ENCODE assay signal across 10 cellular contexts in the genomic region with DNA sequence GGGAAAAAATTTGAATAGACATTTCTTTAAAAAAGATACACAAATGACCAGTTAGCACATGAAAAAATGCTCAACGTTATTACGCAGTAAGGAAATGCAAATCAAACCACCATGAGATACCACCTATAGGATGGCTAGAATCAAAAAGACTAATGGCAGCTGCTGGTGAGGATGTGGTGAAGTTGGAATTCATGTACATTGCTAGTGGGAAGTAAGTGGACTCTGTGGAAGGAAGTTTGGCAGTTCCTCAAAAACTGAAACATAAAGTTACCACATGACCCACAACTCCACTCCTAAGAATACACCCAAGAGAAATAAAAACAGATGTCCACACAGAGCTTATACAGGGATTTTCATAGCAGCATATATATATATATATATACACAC. TPM values are rescaled to one million over a fixed set of nuclear protein-coding genes. Genes with fewer than 3 reads are reported as not detected.
DNase-seq lines count a peak whose midpoint lies in the region; ATAC-seq and TF ChIP-seq lines count a peak whose summit lies in the region.
"Had no signal": no experiment of that assay in that cellular context is flagged by ENCODE, and none has a peak within 500 bp of the region (broad histone marks: within the 10 kb centered on the region; RNA-seq: fewer than 3 reads in every experiment).

No MANE protein-coding gene starts in this region.

- ATAC-seq in HCT116 (no peak), GM19351 (IDR thresholded peaks at IDR 0.05; ENCODE audit: unreplicated experiment) (no peak)

- H3K36me3 Mint-ChIP-seq in glutamatergic neuron (ENCODE audit: unreplicated experiment): no peaks in the 10 kb centered on the region

- H3K9me3 ChIP-seq in HCT116 (ENCODE audit: control insufficient read depth in 1 of 2, insufficient read depth in 1 of 2, low read depth in 1 of 2, low read length in 2 of 2) (no peaks in the 10 kb centered on the region), SU-DHL-6 (ENCODE audit: insufficient read depth, low read length) (no peaks in the 10 kb centered on the region), ascending aorta (no peaks in the 10 kb centered on the region)
- H3K9me3 ChIP-seq: adrenal gland, testis had no signal

- H3K36me3 ChIP-seq in HCT116 (ENCODE audit: control insufficient read depth in 1 of 2, insufficient read depth in 2 of 2, low read length in 2 of 2): no peaks in the 10 kb centered on the region
- no peaks in the 10 kb centered on the region for H3K36me3 ChIP-seq in SU-DHL-6 (ENCODE audit: low read length)
- no peaks in the 10 kb centered on the region for H3K36me3 ChIP-seq in ascending aorta
- H3K36me3 ChIP-seq: adrenal gland had no signal

- H3F3A ChIP-seq in SU-DHL-6 (ENCODE audit: insufficient read depth): peaks cover 38% of the 10 kb centered on the region

- H3K27me3 ChIP-seq in HCT116 (ENCODE audit: insufficient read depth, low read length) (no peaks in the 10 kb centered on the region), SU-DHL-6 (ENCODE audit: low read length) (no peaks in the 10 kb centered on the region), ascending aorta (no peaks in the 10 kb centered on the region)
- H3K27me3 ChIP-seq: adrenal gland, testis had no signal

- H3K27ac Mint-ChIP-seq in glutamatergic neuron (ENCODE audit: unreplicated experiment): peak overlapping the region; percentile 48

- no peak for TF ChIP-seq RAD21 in HCT116 (IDR thresholded peaks at IDR 0.05; ENCODE audit: low read depth)

- DNase-seq in AML-193 (lab: John Stamatoyannopoulos, UW): peak; percentile 80 to 85
- no peak for DNase-seq in HCT116 (ENCODE audit: low read depth, low spot score)
- DNase-seq in glutamatergic neuron: no peak
- DNase-seq in NCI-H128 (lab: John Stamatoyannopoulos, UW; ENCODE audit: unreplicated experiment): no peak
- no peak for DNase-seq in ascending aorta (ENCODE audit: low spot score in 2 of 2)
- no peak for DNase-seq in NCI-H82 treated with DMSO at 0.1 percent for 48 hours (lab: John Stamatoyannopoulos, UW; ENCODE audit: unreplicated experiment)
- DNase-seq: adrenal gland, testis had no signal

- no peak for TF ChIP-seq POLR2A in HCT116 (IDR thresholded peaks at IDR 0.05; ENCODE audit: borderline replicate concordance, extremely low read depth, insufficient read depth, insufficient read length)

- CTCF ChIA-PET in HCT116 (lab: Charles Lee): no interaction called here

- BruUV-seq in HCT116 (replicated peaks; lab: Mats Ljungman, UMichigan): no TSS peak

- no peak for TF ChIP-seq CTCF in HCT116 (IDR thresholded peaks at IDR 0.05 in 2 of 3, conservative IDR thresholded peaks at IDR 0.05 in 1 of 3; ENCODE audit: borderline replicate concordance in 1 of 3, insufficient read depth in 1 of 3, low read depth in 2 of 3, low read length in 2 of 3)
- TF ChIP-seq CTCF in SU-DHL-6 (IDR thresholded peaks at IDR 0.05; ENCODE audit: insufficient read depth, low read length, poor library complexity, severe bottlenecking): no peak
- TF ChIP-seq CTCF in glutamatergic neuron (IDR thresholded peaks at IDR 0.05; ENCODE audit: partially characterized antibody, unreplicated experiment): no peak
- no peak for TF ChIP-seq CTCF in ascending aorta (IDR thresholded peaks at IDR 0.05)

- no peak overlapping the region for H3K4me3 Mint-ChIP-seq in glutamatergic neuron (ENCODE audit: unreplicated experiment)

- RAD21 ChIA-PET in HCT116 (lab: Charles Lee; ENCODE audit: low non-redundant PET in 1 of 2, low total read pairs in 2 of 2, uncharacterized antibody in 2 of 2, unreplicated experiment in 2 of 2): no interaction called here

- peaks cover 46% of the 10 kb centered on the region for H3K79me2 ChIP-seq in HCT116 (ENCODE audit: insufficient read depth, low read length)
- peaks cover 83% of the 10 kb centered on the region for H3K79me2 ChIP-seq in SU-DHL-6 (ENCODE audit: insufficient read depth, low read length)

- H3K9me3 Mint-ChIP-seq in glutamatergic neuron (ENCODE audit: unreplicated experiment): peaks cover 5% of the 10 kb centered on the region

- POLR2A ChIA-PET in HCT116 (lab: Charles Lee): no interaction called here

- H4K20me1 ChIP-seq in HCT116 (ENCODE audit: insufficient read depth) (no peaks in the 10 kb centered on the region), SU-DHL-6 (ENCODE audit: low read depth, low read length) (0 out of 2 replicates have a peak, but pooled peaks cover 3% of the 10 kb centered on the region)

- no peak overlapping the region for H3K27ac ChIP-seq in HCT116 (ENCODE audit: low read depth, low read length)
- peak overlapping the region; percentile 90 for H3K27ac ChIP-seq in SU-DHL-6 (ENCODE audit: low read depth, low read length)
- H3K27ac ChIP-seq in ascending aorta: no peak overlapping the region
- H3K27ac ChIP-seq: adrenal gland, testis had no signal

- peaks cover 32% of the 10 kb centered on the region for H3K4me1 Mint-ChIP-seq in glutamatergic neuron (ENCODE audit: low read depth, unreplicated experiment)

- H2AFZ ChIP-seq in HCT116 (ENCODE audit: low read depth, low read length, poor library complexity, severe bottlenecking) (no peak overlapping the region), SU-DHL-6 (ENCODE audit: low read depth, low read length, severe bottlenecking) (no peak overlapping the region)

- intact Hi-C loops in HCT116 (cut with micrococcal nuclease) (no loop called here), ascending aorta (cut with DNase I) (no loop called here)

- H3K9ac ChIP-seq in HCT116 (ENCODE audit: low read length): no peak overlapping the region
- no peak overlapping the region for H3K9ac ChIP-seq in SU-DHL-6 (ENCODE audit: low read length)

- H3K4me2 ChIP-seq in HCT116 (ENCODE audit: low read length): peak overlapping the region; percentile 49
- peak overlapping the region; percentile 69 for H3K4me2 ChIP-seq in SU-DHL-6 (ENCODE audit: low read depth, low read length, poor library complexity, severe bottlenecking)

- H3K4me1 ChIP-seq in HCT116 (ENCODE audit: control insufficient read depth in 1 of 2, insufficient read depth in 2 of 2, low read length in 2 of 2) (peaks cover 44 to 65% of the 10 kb centered on the region in 2 experiments), ascending aorta (peaks cover 0 to 13% of the 10 kb centered on the region in 2 donors)

- peaks cover 9% of the 10 kb centered on the region for H3K27me3 Mint-ChIP-seq in glutamatergic neuron (ENCODE audit: unreplicated experiment)

- no peak overlapping the region for H3K4me3 ChIP-seq in HCT116 (replicated peaks in 1 of 2; ENCODE audit: low read depth in 1 of 2, low read length in 2 of 2)
- H3K4me3 ChIP-seq in SU-DHL-6 (ENCODE audit: insufficient read depth, low read length, poor library complexity, severe bottlenecking): no peak overlapping the region
- H3K4me3 ChIP-seq in ascending aorta: no peak overlapping the region
- H3K4me3 ChIP-seq: adrenal gland, testis had no signal

- H3K9me2 ChIP-seq in HCT116 (ENCODE audit: insufficient read depth) (no peaks in the 10 kb centered on the region), SU-DHL-6 (replicated peaks; ENCODE audit: insufficient read depth, low read length) (no peaks in the 10 kb centered on the region)

TF ChIP-seq in HCT116, 20 proteins besides CTCF, POLR2A, EP300 and RAD21 (continues in another document):
- no peak for TF ChIP-seq CBX3 (IDR thresholded peaks at IDR 0.05; ENCODE audit: low read depth)
- no peak for TF ChIP-seq CEBPB (IDR thresholded peaks at IDR 0.05; ENCODE audit: low read depth)
- no peak for TF ChIP-seq EGR1 (IDR thresholded peaks at IDR 0.05; ENCODE audit: low read depth)
- no peak for TF ChIP-seq MAX (IDR thresholded peaks at IDR 0.05)
- TF ChIP-seq TCF7L2 (IDR thresholded peaks at IDR 0.05; ENCODE audit: borderline replicate concordance, extremely low read depth, insufficient read depth, insufficient read length): no peak
- TF ChIP-seq ZNF274 (IDR thresholded peaks at IDR 0.05; ENCODE audit: low read depth, low read length): no peak
- no peak for TF ChIP-seq SRF (IDR thresholded peaks at IDR 0.05; ENCODE audit: low read depth)
- TF ChIP-seq EZH2 (IDR thresholded peaks at IDR 0.05): no peak
- TF ChIP-seq, protein P1, sequence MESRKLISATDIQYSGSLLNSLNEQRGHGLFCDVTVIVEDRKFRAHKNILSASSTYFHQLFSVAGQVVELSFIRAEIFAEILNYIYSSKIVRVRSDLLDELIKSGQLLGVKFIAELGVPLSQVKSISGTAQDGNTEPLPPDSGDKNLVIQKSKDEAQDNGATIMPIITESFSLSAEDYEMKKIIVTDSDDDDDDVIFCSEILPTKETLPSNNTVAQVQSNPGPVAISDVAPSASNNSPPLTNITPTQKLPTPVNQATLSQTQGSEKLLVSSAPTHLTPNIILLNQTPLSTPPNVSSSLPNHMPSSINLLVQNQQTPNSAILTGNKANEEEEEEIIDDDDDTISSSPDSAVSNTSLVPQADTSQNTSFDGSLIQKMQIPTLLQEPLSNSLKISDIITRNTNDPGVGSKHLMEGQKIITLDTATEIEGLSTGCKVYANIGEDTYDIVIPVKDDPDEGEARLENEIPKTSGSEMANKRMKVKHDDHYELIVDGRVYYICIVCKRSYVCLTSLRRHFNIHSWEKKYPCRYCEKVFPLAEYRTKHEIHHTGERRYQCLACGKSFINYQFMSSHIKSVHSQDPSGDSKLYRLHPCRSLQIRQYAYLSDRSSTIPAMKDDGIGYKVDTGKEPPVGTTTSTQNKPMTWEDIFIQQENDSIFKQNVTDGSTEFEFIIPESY (IDR thresholded peaks at IDR 0.05; ENCODE audit: extremely low read depth, insufficient replicate concordance, low read length): no peak
- TF ChIP-seq SP1 (IDR thresholded peaks at IDR 0.05; ENCODE audit: low read depth): no peak
- no peak for TF ChIP-seq POLR2AphosphoS5 (IDR thresholded peaks at IDR 0.05; ENCODE audit: low read depth, low read length)
- TF ChIP-seq FOSL1 (IDR thresholded peaks at IDR 0.05; ENCODE audit: low read depth): no peak
- no peak for TF ChIP-seq JUND (IDR thresholded peaks at IDR 0.05)
- no peak for TF ChIP-seq EZH2phosphoT487 (IDR thresholded peaks at IDR 0.05; ENCODE audit: borderline replicate concordance)

RNA-seq across cellular contexts. Expression of gene MBP, which starts 51.2 kb away (rescaled TPM):
- total RNA-seq in HCT116 (2021; ENCODE audit: unreplicated experiment) (34.9 TPM), glutamatergic neuron (ENCODE audit: unreplicated experiment) (82.6 TPM), ascending aorta (8.1 TPM)
- 17.5 and 20.2 TPM in 2 replicates for polyA plus RNA-seq in HCT116 (2012)

Comparison
In these comparisons a context has a peak if more than half of its experiments do, and no peak if none do; other contexts are left out.
1. DNase-seq: peak in AML-193 (2 of 2); none in HCT116 (single experiment), glutamatergic neuron (single experiment), NCI-H128 (single experiment), ascending aorta (0 of 2) and NCI-H82 treated with DMSO at 0.1 percent for 48 hours (single experiment).